ENCODE assay signal across 9 cellular contexts in the genomic region with DNA sequence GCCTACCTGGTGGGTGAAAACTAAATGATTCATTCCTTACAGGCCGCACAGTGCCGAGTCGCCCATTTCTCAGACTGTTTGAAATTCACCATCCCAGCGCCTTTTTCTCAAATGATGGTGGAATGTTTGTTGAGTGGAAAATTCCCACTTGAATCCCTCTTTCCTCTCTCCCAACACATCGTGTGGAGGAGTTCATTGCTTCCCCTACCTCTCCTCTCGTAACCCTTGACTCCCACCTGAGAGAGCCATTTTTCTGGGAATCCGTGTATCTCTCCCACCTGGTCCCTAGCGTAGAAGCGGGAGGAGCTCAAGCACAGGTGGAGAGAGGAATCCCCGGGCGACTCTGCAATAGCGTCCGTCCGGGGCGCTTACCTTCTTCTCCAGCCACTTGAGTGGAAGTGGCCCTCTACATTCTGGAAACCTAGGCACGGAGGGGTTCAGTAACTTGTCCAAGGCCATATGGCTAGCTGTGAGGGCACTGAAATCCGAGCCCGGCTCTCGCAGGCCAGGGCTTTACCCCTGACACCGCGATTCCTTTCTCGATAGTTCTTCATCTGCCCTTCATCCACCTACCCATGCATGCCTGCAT. TPM values are rescaled to one million over a fixed set of nuclear protein-coding genes. Genes with fewer than 3 reads are reported as not detected.
DNase-seq lines count a peak whose midpoint lies in the region; ATAC-seq and TF ChIP-seq lines count a peak whose summit lies in the region.
"Had no signal": no experiment of that assay in that cellular context is flagged by ENCODE, and none has a peak within 500 bp of the region (broad histone marks: within the 10 kb centered on the region; RNA-seq: fewer than 3 reads in every experiment).

No MANE protein-coding gene starts in this region.

- 11 to 17% methylated on average over 22 of the region's 22 CpGs for WGBS in heart right ventricle, 2 donors
- WGBS in aorta, 2 donors, result 16 to 23% methylated on average over 22 of the region's 22 CpGs

- H3K9me3 ChIP-seq in heart right ventricle, result peaks cover 0 to 12% (median 0%) of the 10 kb centered on the region in 11 donors
- no peaks in the 10 kb centered on the region for H3K9me3 ChIP-seq in mucosa of rectum (ENCODE audit: control insufficient read depth in 2 of 2, low read length in 2 of 2)
- H3K9me3 ChIP-seq in aorta (ENCODE audit: control insufficient read depth, low read length), result no peaks in the 10 kb centered on the region

- H3K4me1 ChIP-seq in heart right ventricle (peaks cover 0 to 33% (median 16%) of the 10 kb centered on the region in 9 donors), mucosa of rectum (ENCODE audit: control insufficient read depth in 2 of 2, insufficient read depth in 2 of 2, low read length in 2 of 2) (no peaks in the 10 kb centered on the region), aorta (ENCODE audit: control insufficient read depth in 1 of 2, insufficient read depth in 2 of 2, low read length in 2 of 2) (peaks cover 0 to 8% of the 10 kb centered on the region in 2 donors)

- intact Hi-C loops in heart right ventricle (cut with DNase I) (loop anchor here in 1 of 10 donors (5.0 kb wide), 1 partner anchor 76 kb away; no protein-coding TSS in a partner anchor), Right ventricle myocardium superior (cut with DNase I) (no loop called here), aorta (cut with DNase I) (loop anchor here in 1 of 2 donors (5.0 kb wide), 1 partner anchor 226 kb away; a partner anchor contains a TSS)

- H3K27me3 ChIP-seq in heart right ventricle (peaks cover 0 to 51% (median 17%) of the 10 kb centered on the region in 7 donors), mucosa of rectum (ENCODE audit: control insufficient read depth in 2 of 2, insufficient read depth in 2 of 2, low read length in 2 of 2) (peaks cover 3% of the 10 kb centered on the region in 2 donors), aorta (ENCODE audit: control insufficient read depth in 1 of 2, insufficient read depth in 2 of 2, low read length in 1 of 2) (no peaks in the 10 kb centered on the region)

- no peak for DNase-seq in heart right ventricle
- no peak for DNase-seq in Right ventricle myocardium superior
- no peak for DNase-seq in aorta
- DNase-seq in stimulated activated naive CD4-positive, alpha-beta T cell (lab: John Stamatoyannopoulos, UW), result no peak
- no peak for DNase-seq in stimulated activated CD4-positive, alpha-beta T cell treated with anti-CD3 and anti-CD28 coated beads, Interleukin-4, amount 100 ng/mL, for 24 hours
- no peak for DNase-seq in GDM1 (lab: John Stamatoyannopoulos, UW)
- DNase-seq: NCI-H1092 treated with DMSO at 0.1 percent for 48 hours had no signal

- H3K4me3 ChIP-seq in heart right ventricle (peak overlapping the region; percentile 51 to 87 (median 76)), mucosa of rectum (ENCODE audit: low read length in 2 of 2) (peak overlapping the region; percentile 62 to 73), aorta (ENCODE audit: low read length in 2 of 2) (peak overlapping the region; percentile 46 to 66)

- TF ChIP-seq CTCF in heart right ventricle (IDR thresholded peaks at IDR 0.05), result no peak

- ATAC-seq in heart right ventricle (peak in 1 of 8 donors; percentile 10), Right ventricle myocardium superior (ENCODE audit: poor library complexity) (no peak), aorta (ENCODE audit: low FRiP score) (no peak)

- peak overlapping the region; percentile 60 to 70 for H3K9ac ChIP-seq in mucosa of rectum (ENCODE audit: low read depth in 1 of 2, low read length in 2 of 2)

- H3K36me3 ChIP-seq in heart right ventricle (peaks cover 0 to 19% (median 0%) of the 10 kb centered on the region in 9 donors), mucosa of rectum (ENCODE audit: control insufficient read depth in 2 of 2, insufficient read depth in 2 of 2, low read length in 2 of 2) (no peaks in the 10 kb centered on the region), aorta (ENCODE audit: control insufficient read depth in 1 of 2, insufficient read depth in 2 of 2, low read length in 1 of 2) (peaks cover 0 to 2% of the 10 kb centered on the region in 2 donors)

- H3K27ac ChIP-seq in heart right ventricle, result peak overlapping the region; percentile 74 to 98 (median 96)
- H3K27ac ChIP-seq in cingulate gyrus (ENCODE audit: low read depth, low read length), result peak overlapping the region; percentile 66
- H3K27ac ChIP-seq in mucosa of rectum (ENCODE audit: low read depth in 2 of 2, low read length in 2 of 2), result peak overlapping the region; percentile 74 to 83
- peak overlapping the region; percentile 3 to 95 for H3K27ac ChIP-seq in aorta (ENCODE audit: low read depth in 1 of 2, low read length in 2 of 2)

RNA-seq across cellular contexts. Expression of a gene that starts 0.7 kb away (rescaled TPM):
- total RNA-seq in heart right ventricle (10 to 100 TPM in 3 of 10 donors, 1 to 10 TPM in 7; 3.9 to 33.4 (median 8.3) TPM), Right ventricle myocardium superior (10.9 TPM), aorta (100 to 1,000 TPM; 150 to 164 TPM)
- polyA plus RNA-seq in heart right ventricle (10 to 100 TPM in 1 of 2 donors, 1 to 10 TPM in 1; 6.6 to 11.8 TPM), aorta (10 to 100 TPM in 1 of 2 donors, 1 to 10 TPM in 1; 4.6 to 36.4 TPM)

Comparison
In these comparisons a context has a peak if more than half of its experiments do, and no peak if none do; other contexts are left out.
1. RNA of a gene that starts 0.7 kb away (total RNA-seq): 150 to 164 TPM in aorta; 10.9 TPM in Right ventricle myocardium superior (single experiment) and 3.9 to 33.4 TPM in heart right ventricle; every median in the first group is over 4 times any median in the second.
2. Peak in every context shown above with its lines, with median percentiles within 50 percentile points of each other: H3K27ac ChIP-seq and H3K4me3 ChIP-seq.